Comparison of ENCODE assay signal across 1 cellular context in the genomic region with DNA sequence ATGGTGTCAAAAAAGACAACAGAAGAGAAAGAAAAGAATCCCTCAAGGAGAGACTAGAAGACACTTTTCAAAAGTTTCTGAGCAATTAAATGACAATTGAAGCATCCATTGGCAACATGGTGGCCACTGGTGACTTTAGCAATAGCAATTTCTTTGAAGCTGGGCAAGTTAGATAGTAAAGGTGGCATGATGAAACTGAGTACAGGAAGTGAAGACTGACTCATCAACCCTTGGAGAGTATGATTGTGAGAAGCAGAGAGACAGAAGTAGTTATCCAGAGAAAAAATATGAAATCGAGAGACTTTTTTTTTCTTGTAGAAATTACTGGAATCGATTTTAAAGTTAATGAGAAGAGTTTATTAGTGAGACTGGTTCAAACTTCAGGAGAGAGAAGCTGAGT.
TF ChIP-seq lines count a peak whose summit lies in the region.

No MANE protein-coding gene starts in this region.

TF ChIP-seq in GM12878, 131 proteins besides CTCF, POLR2A, EP300 and RAD21:
- TF ChIP-seq CBFB (IDR thresholded peaks at IDR 0.05; ENCODE audit: low read depth), result no peak
- TF ChIP-seq ZBED1 (IDR thresholded peaks at IDR 0.05; ENCODE audit: borderline replicate concordance), result no peak
- TF ChIP-seq, protein P1, sequence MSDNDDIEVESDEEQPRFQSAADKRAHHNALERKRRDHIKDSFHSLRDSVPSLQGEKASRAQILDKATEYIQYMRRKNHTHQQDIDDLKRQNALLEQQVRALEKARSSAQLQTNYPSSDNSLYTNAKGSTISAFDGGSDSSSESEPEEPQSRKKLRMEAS (IDR thresholded peaks at IDR 0.05; ENCODE audit: low read depth, low read length), result no peak
- no peak for TF ChIP-seq SMARCA5 (IDR thresholded peaks at IDR 0.05)
- TF ChIP-seq, protein P2, sequence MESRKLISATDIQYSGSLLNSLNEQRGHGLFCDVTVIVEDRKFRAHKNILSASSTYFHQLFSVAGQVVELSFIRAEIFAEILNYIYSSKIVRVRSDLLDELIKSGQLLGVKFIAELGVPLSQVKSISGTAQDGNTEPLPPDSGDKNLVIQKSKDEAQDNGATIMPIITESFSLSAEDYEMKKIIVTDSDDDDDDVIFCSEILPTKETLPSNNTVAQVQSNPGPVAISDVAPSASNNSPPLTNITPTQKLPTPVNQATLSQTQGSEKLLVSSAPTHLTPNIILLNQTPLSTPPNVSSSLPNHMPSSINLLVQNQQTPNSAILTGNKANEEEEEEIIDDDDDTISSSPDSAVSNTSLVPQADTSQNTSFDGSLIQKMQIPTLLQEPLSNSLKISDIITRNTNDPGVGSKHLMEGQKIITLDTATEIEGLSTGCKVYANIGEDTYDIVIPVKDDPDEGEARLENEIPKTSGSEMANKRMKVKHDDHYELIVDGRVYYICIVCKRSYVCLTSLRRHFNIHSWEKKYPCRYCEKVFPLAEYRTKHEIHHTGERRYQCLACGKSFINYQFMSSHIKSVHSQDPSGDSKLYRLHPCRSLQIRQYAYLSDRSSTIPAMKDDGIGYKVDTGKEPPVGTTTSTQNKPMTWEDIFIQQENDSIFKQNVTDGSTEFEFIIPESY (IDR thresholded peaks at IDR 0.05), result no peak
- TF ChIP-seq ZNF384 (IDR thresholded peaks at IDR 0.05; ENCODE audit: borderline replicate concordance, low read depth, low read length), result no peak
- no peak for TF ChIP-seq RELA (IDR thresholded peaks at IDR 0.05; ENCODE audit: borderline replicate concordance, partially characterized antibody)
- TF ChIP-seq, protein P3, sequence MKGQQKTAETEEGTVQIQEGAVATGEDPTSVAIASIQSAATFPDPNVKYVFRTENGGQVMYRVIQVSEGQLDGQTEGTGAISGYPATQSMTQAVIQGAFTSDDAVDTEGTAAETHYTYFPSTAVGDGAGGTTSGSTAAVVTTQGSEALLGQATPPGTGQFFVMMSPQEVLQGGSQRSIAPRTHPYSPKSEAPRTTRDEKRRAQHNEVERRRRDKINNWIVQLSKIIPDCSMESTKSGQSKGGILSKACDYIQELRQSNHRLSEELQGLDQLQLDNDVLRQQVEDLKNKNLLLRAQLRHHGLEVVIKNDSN (IDR thresholded peaks at IDR 0.05; ENCODE audit: borderline replicate concordance, extremely low read length, insufficient read depth, low read depth, low read length), result no peak
TF ChIP-seq in GM12878: peak in this region for 0.
